In the genomic region with DNA sequence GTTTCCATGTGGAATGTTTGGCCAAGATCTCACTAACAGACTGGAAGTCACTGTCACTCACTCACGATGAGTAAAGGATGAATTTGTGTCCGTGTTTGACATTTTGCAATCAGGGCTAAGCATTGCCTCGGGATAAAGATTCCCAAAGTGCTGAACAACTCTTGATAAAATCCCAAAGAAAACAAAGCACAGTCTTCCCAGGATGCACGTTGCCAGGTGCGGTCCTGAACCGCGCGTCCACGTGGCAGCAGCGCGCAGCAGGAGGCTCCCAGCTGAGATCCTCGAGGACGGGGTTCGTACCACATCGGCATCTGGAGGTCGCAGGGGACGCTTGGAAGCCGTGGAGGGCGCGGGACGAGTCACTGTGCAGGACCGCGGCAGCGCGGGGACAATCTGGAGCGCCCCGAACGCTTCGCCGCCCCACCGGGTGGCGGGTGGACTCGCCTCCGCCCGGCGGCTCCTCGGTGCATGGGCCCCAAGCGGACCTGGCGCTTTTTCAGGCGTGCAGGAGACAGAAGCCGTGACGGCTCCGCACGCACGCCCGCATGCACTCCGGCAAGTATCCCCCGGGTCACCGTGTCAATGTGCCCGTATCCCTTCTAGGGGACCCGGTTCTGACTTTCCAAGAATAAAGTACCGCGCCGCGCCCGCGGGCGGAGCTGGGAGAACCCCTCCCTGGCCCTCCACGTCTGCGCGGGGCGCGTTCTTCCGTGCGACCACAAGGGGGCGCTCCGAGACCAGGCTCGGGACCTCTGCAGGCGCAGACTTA, we compare ENCODE assay signal across 1 cellular context.
A peak's percentile ranks its signal among the peaks of the same experiment; 100 is the strongest.
TF ChIP-seq lines count a peak whose summit lies in the region.

No MANE protein-coding gene starts in this region.

TF ChIP-seq in K562, 482 proteins besides CTCF, POLR2A, EP300 and RAD21 (continued from another document and continues in another):
- TF ChIP-seq, protein P1, sequence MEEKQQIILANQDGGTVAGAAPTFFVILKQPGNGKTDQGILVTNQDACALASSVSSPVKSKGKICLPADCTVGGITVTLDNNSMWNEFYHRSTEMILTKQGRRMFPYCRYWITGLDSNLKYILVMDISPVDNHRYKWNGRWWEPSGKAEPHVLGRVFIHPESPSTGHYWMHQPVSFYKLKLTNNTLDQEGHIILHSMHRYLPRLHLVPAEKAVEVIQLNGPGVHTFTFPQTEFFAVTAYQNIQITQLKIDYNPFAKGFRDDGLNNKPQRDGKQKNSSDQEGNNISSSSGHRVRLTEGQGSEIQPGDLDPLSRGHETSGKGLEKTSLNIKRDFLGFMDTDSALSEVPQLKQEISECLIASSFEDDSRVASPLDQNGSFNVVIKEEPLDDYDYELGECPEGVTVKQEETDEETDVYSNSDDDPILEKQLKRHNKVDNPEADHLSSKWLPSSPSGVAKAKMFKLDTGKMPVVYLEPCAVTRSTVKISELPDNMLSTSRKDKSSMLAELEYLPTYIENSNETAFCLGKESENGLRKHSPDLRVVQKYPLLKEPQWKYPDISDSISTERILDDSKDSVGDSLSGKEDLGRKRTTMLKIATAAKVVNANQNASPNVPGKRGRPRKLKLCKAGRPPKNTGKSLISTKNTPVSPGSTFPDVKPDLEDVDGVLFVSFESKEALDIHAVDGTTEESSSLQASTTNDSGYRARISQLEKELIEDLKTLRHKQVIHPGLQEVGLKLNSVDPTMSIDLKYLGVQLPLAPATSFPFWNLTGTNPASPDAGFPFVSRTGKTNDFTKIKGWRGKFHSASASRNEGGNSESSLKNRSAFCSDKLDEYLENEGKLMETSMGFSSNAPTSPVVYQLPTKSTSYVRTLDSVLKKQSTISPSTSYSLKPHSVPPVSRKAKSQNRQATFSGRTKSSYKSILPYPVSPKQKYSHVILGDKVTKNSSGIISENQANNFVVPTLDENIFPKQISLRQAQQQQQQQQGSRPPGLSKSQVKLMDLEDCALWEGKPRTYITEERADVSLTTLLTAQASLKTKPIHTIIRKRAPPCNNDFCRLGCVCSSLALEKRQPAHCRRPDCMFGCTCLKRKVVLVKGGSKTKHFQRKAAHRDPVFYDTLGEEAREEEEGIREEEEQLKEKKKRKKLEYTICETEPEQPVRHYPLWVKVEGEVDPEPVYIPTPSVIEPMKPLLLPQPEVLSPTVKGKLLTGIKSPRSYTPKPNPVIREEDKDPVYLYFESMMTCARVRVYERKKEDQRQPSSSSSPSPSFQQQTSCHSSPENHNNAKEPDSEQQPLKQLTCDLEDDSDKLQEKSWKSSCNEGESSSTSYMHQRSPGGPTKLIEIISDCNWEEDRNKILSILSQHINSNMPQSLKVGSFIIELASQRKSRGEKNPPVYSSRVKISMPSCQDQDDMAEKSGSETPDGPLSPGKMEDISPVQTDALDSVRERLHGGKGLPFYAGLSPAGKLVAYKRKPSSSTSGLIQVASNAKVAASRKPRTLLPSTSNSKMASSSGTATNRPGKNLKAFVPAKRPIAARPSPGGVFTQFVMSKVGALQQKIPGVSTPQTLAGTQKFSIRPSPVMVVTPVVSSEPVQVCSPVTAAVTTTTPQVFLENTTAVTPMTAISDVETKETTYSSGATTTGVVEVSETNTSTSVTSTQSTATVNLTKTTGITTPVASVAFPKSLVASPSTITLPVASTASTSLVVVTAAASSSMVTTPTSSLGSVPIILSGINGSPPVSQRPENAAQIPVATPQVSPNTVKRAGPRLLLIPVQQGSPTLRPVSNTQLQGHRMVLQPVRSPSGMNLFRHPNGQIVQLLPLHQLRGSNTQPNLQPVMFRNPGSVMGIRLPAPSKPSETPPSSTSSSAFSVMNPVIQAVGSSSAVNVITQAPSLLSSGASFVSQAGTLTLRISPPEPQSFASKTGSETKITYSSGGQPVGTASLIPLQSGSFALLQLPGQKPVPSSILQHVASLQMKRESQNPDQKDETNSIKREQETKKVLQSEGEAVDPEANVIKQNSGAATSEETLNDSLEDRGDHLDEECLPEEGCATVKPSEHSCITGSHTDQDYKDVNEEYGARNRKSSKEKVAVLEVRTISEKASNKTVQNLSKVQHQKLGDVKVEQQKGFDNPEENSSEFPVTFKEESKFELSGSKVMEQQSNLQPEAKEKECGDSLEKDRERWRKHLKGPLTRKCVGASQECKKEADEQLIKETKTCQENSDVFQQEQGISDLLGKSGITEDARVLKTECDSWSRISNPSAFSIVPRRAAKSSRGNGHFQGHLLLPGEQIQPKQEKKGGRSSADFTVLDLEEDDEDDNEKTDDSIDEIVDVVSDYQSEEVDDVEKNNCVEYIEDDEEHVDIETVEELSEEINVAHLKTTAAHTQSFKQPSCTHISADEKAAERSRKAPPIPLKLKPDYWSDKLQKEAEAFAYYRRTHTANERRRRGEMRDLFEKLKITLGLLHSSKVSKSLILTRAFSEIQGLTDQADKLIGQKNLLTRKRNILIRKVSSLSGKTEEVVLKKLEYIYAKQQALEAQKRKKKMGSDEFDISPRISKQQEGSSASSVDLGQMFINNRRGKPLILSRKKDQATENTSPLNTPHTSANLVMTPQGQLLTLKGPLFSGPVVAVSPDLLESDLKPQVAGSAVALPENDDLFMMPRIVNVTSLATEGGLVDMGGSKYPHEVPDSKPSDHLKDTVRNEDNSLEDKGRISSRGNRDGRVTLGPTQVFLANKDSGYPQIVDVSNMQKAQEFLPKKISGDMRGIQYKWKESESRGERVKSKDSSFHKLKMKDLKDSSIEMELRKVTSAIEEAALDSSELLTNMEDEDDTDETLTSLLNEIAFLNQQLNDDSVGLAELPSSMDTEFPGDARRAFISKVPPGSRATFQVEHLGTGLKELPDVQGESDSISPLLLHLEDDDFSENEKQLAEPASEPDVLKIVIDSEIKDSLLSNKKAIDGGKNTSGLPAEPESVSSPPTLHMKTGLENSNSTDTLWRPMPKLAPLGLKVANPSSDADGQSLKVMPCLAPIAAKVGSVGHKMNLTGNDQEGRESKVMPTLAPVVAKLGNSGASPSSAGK (IDR thresholded peaks at IDR 0.05) = peak; percentile 97
- TF ChIP-seq, protein P2, sequence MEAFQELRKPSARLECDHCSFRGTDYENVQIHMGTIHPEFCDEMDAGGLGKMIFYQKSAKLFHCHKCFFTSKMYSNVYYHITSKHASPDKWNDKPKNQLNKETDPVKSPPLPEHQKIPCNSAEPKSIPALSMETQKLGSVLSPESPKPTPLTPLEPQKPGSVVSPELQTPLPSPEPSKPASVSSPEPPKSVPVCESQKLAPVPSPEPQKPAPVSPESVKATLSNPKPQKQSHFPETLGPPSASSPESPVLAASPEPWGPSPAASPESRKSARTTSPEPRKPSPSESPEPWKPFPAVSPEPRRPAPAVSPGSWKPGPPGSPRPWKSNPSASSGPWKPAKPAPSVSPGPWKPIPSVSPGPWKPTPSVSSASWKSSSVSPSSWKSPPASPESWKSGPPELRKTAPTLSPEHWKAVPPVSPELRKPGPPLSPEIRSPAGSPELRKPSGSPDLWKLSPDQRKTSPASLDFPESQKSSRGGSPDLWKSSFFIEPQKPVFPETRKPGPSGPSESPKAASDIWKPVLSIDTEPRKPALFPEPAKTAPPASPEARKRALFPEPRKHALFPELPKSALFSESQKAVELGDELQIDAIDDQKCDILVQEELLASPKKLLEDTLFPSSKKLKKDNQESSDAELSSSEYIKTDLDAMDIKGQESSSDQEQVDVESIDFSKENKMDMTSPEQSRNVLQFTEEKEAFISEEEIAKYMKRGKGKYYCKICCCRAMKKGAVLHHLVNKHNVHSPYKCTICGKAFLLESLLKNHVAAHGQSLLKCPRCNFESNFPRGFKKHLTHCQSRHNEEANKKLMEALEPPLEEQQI (IDR thresholded peaks at IDR 0.05) = no peak
- TF ChIP-seq RFX5 (IDR thresholded peaks at IDR 0.05; ENCODE audit: low read depth, low read length) (no peak), ZNF766 (CRISPR knock-in tag; conservative IDR thresholded peaks at IDR 0.05) (no peak), FOXP1 (CRISPR knock-in tag; IDR thresholded peaks at IDR 0.05) (peak; percentile 57), SMARCA4 (IDR thresholded peaks at IDR 0.05) (no peak), ELF2 (CRISPR knock-in tag; IDR thresholded peaks at IDR 0.05) (no peak), BMI1 (IDR thresholded peaks at IDR 0.05; ENCODE audit: low read length) (no peak), JUN (IDR thresholded peaks at IDR 0.05; ENCODE audit: borderline replicate concordance, low read depth, low read length) (no peak), JUN (CRISPR knock-in tag; IDR thresholded peaks at IDR 0.05; ENCODE audit: borderline replicate concordance) (no peak), KDM1A (IDR thresholded peaks at IDR 0.05) (peak; percentile 20 to 45; a peak in 2 of 4 replicates), EGR1 (conservative IDR thresholded peaks at IDR 0.05) (no peak), C11orf30 (IDR thresholded peaks at IDR 0.05; ENCODE audit: low read depth) (no peak), FOXJ2 (tag; IDR thresholded peaks at IDR 0.05) (no peak), SMC3 (conservative IDR thresholded peaks at IDR 0.05; ENCODE audit: insufficient read depth, low read depth, low read length) (peak; percentile 95), HDAC1 (IDR thresholded peaks at IDR 0.05) (peak in 1 of 2 experiments; percentile 67; a peak in 2 of 4 replicates), KAT8 (IDR thresholded peaks at IDR 0.05; ENCODE audit: low read depth) (no peak), ESRRA (IDR thresholded peaks at IDR 0.05; ENCODE audit: borderline replicate concordance, low read depth) (no peak; the same call in 1 of the 2 replicates), ZNF224 (CRISPR knock-in tag; IDR thresholded peaks at IDR 0.05) (no peak), NR2C1 (IDR thresholded peaks at IDR 0.05) (no peak), NR2C1 (tag; IDR thresholded peaks at IDR 0.05) (no peak; the same call in 1 of the 2 replicates), ADNP (tag; IDR thresholded peaks at IDR 0.05) (no peak), SRSF3 (IDR thresholded peaks at IDR 0.05; ENCODE audit: insufficient read depth, low read length) (no peak), CSDE1 (IDR thresholded peaks at IDR 0.05) (no peak), MCM2 (IDR thresholded peaks at IDR 0.05; ENCODE audit: low read depth) (no peak), DMBX1 (CRISPR knock-in tag; IDR thresholded peaks at IDR 0.05; ENCODE audit: borderline replicate concordance) (no peak), RBM14 (IDR thresholded peaks at IDR 0.05; ENCODE audit: borderline replicate concordance, insufficient read depth, low read depth, low read length) (no peak), PRPF4 (IDR thresholded peaks at IDR 0.05; ENCODE audit: insufficient read depth, low read depth, low read length, poor library complexity, severe bottlenecking) (no peak)
- TF ChIP-seq, protein P3, sequence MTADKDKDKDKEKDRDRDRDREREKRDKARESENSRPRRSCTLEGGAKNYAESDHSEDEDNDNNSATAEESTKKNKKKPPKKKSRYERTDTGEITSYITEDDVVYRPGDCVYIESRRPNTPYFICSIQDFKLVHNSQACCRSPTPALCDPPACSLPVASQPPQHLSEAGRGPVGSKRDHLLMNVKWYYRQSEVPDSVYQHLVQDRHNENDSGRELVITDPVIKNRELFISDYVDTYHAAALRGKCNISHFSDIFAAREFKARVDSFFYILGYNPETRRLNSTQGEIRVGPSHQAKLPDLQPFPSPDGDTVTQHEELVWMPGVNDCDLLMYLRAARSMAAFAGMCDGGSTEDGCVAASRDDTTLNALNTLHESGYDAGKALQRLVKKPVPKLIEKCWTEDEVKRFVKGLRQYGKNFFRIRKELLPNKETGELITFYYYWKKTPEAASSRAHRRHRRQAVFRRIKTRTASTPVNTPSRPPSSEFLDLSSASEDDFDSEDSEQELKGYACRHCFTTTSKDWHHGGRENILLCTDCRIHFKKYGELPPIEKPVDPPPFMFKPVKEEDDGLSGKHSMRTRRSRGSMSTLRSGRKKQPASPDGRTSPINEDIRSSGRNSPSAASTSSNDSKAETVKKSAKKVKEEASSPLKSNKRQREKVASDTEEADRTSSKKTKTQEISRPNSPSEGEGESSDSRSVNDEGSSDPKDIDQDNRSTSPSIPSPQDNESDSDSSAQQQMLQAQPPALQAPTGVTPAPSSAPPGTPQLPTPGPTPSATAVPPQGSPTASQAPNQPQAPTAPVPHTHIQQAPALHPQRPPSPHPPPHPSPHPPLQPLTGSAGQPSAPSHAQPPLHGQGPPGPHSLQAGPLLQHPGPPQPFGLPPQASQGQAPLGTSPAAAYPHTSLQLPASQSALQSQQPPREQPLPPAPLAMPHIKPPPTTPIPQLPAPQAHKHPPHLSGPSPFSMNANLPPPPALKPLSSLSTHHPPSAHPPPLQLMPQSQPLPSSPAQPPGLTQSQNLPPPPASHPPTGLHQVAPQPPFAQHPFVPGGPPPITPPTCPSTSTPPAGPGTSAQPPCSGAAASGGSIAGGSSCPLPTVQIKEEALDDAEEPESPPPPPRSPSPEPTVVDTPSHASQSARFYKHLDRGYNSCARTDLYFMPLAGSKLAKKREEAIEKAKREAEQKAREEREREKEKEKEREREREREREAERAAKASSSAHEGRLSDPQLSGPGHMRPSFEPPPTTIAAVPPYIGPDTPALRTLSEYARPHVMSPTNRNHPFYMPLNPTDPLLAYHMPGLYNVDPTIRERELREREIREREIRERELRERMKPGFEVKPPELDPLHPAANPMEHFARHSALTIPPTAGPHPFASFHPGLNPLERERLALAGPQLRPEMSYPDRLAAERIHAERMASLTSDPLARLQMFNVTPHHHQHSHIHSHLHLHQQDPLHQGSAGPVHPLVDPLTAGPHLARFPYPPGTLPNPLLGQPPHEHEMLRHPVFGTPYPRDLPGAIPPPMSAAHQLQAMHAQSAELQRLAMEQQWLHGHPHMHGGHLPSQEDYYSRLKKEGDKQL (CRISPR knock-in tag; IDR thresholded peaks at IDR 0.05; ENCODE audit: borderline replicate concordance) = no peak
- TF ChIP-seq, protein P4, sequence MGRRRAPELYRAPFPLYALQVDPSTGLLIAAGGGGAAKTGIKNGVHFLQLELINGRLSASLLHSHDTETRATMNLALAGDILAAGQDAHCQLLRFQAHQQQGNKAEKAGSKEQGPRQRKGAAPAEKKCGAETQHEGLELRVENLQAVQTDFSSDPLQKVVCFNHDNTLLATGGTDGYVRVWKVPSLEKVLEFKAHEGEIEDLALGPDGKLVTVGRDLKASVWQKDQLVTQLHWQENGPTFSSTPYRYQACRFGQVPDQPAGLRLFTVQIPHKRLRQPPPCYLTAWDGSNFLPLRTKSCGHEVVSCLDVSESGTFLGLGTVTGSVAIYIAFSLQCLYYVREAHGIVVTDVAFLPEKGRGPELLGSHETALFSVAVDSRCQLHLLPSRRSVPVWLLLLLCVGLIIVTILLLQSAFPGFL (CRISPR knock-in tag; IDR thresholded peaks at IDR 0.05) = no peak
- TF ChIP-seq, protein P5, sequence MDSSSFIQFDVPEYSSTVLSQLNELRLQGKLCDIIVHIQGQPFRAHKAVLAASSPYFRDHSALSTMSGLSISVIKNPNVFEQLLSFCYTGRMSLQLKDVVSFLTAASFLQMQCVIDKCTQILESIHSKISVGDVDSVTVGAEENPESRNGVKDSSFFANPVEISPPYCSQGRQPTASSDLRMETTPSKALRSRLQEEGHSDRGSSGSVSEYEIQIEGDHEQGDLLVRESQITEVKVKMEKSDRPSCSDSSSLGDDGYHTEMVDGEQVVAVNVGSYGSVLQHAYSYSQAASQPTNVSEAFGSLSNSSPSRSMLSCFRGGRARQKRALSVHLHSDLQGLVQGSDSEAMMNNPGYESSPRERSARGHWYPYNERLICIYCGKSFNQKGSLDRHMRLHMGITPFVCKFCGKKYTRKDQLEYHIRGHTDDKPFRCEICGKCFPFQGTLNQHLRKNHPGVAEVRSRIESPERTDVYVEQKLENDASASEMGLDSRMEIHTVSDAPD (CRISPR knock-in tag; IDR thresholded peaks at IDR 0.05) = no peak
- TF ChIP-seq, protein P6, sequence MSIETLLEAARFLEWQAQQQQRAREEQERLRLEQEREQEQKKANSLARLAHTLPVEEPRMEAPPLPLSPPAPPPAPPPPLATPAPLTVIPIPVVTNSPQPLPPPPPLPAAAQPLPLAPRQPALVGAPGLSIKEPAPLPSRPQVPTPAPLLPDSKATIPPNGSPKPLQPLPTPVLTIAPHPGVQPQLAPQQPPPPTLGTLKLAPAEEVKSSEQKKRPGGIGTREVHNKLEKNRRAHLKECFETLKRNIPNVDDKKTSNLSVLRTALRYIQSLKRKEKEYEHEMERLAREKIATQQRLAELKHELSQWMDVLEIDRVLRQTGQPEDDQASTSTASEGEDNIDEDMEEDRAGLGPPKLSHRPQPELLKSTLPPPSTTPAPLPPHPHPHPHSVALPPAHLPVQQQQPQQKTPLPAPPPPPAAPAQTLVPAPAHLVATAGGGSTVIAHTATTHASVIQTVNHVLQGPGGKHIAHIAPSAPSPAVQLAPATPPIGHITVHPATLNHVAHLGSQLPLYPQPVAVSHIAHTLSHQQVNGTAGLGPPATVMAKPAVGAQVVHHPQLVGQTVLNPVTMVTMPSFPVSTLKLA (conservative IDR thresholded peaks at IDR 0.05) = peak; percentile 62 to 84
